In the genomic region with DNA sequence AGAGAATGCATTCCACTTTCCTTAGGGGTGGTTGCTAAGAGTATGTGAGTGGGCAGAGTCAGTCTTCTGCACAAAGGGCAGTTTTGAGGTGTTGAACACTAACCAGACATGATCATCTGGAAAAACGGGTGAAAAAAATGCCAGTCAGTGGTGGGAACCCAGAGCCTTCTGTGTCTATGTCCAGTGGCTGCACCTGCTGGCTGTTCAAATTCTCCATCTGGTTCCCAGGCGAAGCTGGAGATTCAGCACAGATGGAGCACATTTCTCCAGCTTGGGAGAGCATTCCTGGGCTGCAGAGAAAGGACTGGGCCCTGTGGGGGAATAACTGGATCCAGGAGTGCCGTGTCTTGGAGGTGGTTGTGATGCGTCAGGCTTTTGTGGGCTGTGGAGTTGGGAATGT, we compare ENCODE assay signal across 29 cellular contexts.
DNase-seq lines count a peak whose midpoint lies in the region; ATAC-seq and TF ChIP-seq lines count a peak whose summit lies in the region.
"Had no signal": no experiment of that assay in that cellular context is flagged by ENCODE, and none has a peak within 500 bp of the region (broad histone marks: within the 10 kb centered on the region; RNA-seq: fewer than 3 reads in every experiment).

No MANE protein-coding gene starts in this region.

- H3K27me3 ChIP-seq in Karpas-422 (ENCODE audit: low read length) (no peaks in the 10 kb centered on the region), hepatocyte (no peaks in the 10 kb centered on the region), mesenchymal stem cell (ENCODE audit: control insufficient read depth in 1 of 2, insufficient read depth in 1 of 2, low read length in 2 of 2) (no peaks in the 10 kb centered on the region)
- H3K27me3 ChIP-seq: ascending aorta, heart left ventricle, SJCRH30 had no signal

- H2BK120ac ChIP-seq in mesenchymal stem cell (ENCODE audit: low read depth, low read length), result no peak overlapping the region

- peaks cover 12% of the 10 kb centered on the region for H3K4me1 Mint-ChIP-seq in stimulated activated effector memory CD8-positive, alpha-beta T cell treated with anti-CD3 and anti-CD28 coated beads, Interleukin-12 subunit alpha, Interleukin-12 subunit beta, amount 100 ng/mL, for 72 hours

- H3K9me3 ChIP-seq in Karpas-422 (ENCODE audit: low read length), result no peaks in the 10 kb centered on the region
- no peaks in the 10 kb centered on the region for H3K9me3 ChIP-seq in hepatocyte (ENCODE audit: low read depth)
- no peaks in the 10 kb centered on the region for H3K9me3 ChIP-seq in mesenchymal stem cell (ENCODE audit: control insufficient read depth, low read length)
- H3K9me3 ChIP-seq: ascending aorta, Caco-2, heart left ventricle, SJCRH30 had no signal

- H3K79me1 ChIP-seq in mesenchymal stem cell (replicated peaks; ENCODE audit: low read length, poor library complexity, severe bottlenecking), result peaks cover 44% of the 10 kb centered on the region

- H3K9me2 ChIP-seq in Karpas-422 (replicated peaks; ENCODE audit: insufficient read depth, low read length) (no peaks in the 10 kb centered on the region), hepatocyte (replicated peaks; ENCODE audit: insufficient read depth) (no peaks in the 10 kb centered on the region)

- H2BK15ac ChIP-seq in mesenchymal stem cell (ENCODE audit: low read depth, poor library complexity, severe bottlenecking), result no peak overlapping the region

- H3K23ac ChIP-seq in mesenchymal stem cell (ENCODE audit: low read length in 2 of 2), result no peak overlapping the region

- H3K14ac ChIP-seq in mesenchymal stem cell (ENCODE audit: low read length in 2 of 2), result no peak overlapping the region

- no peak overlapping the region for H3K18ac ChIP-seq in mesenchymal stem cell (ENCODE audit: low read depth in 1 of 2, low read length in 2 of 2)

- peak overlapping the region; percentile 20 for H3K27ac Mint-ChIP-seq in stimulated activated effector memory CD8-positive, alpha-beta T cell treated with anti-CD3 and anti-CD28 coated beads, Interleukin-12 subunit alpha, Interleukin-12 subunit beta, amount 100 ng/mL, for 72 hours
- H3K27ac Mint-ChIP-seq: activated CD8-positive, alpha-beta T cell treated with anti-CD3 and anti-CD28 coated beads, Interleukin-2, amount 10 ng/mL, durations not matched to agents 7 days and 5 days; effector memory CD8-positive, alpha-beta T cell; HFFc6; T-cell had no signal

- H3K79me2 ChIP-seq in Karpas-422 (ENCODE audit: low read length) (peaks cover 93% of the 10 kb centered on the region), hepatocyte (peaks cover 91% of the 10 kb centered on the region)

- no peak overlapping the region for H2AFZ ChIP-seq in Karpas-422 (ENCODE audit: low read length)
- no peak overlapping the region for H2AFZ ChIP-seq in hepatocyte
- no peak overlapping the region for H2AFZ ChIP-seq in mesenchymal stem cell (ENCODE audit: low read depth, low read length)
- H2AFZ ChIP-seq: GM23338 had no signal

- H3K36me3 Mint-ChIP-seq in stimulated activated effector memory CD8-positive, alpha-beta T cell treated with anti-CD3 and anti-CD28 coated beads, Interleukin-12 subunit alpha, Interleukin-12 subunit beta, amount 100 ng/mL, for 72 hours, result no peaks in the 10 kb centered on the region
- H3K36me3 Mint-ChIP-seq: T-cell had no signal

- no peaks in the 10 kb centered on the region for H3K9me3 Mint-ChIP-seq in stimulated activated effector memory CD8-positive, alpha-beta T cell treated with anti-CD3 and anti-CD28 coated beads, Interleukin-12 subunit alpha, Interleukin-12 subunit beta, amount 100 ng/mL, for 72 hours
- H3K9me3 Mint-ChIP-seq: activated naive CD8-positive, alpha-beta T cell treated with anti-CD3 and anti-CD28 coated beads, Interleukin-2, amount 10 ng/mL, durations not matched to agents 7 days and 5 days; effector memory CD8-positive, alpha-beta T cell; GM23338; HFFc6; mesothelial cell of epicardium; naive thymus-derived CD8-positive, alpha-beta T cell; T-cell had no signal

- H3K36me3 ChIP-seq in Karpas-422 (ENCODE audit: insufficient read depth, low read length) (no peaks in the 10 kb centered on the region), hepatocyte (replicated peaks; ENCODE audit: insufficient read depth, low read depth) (no peaks in the 10 kb centered on the region), mesenchymal stem cell (ENCODE audit: control insufficient read depth in 1 of 2, insufficient read depth in 2 of 2, low read depth in 1 of 2, low read length in 2 of 2) (no peaks in the 10 kb centered on the region)
- H3K36me3 ChIP-seq: ascending aorta, heart left ventricle, SJCRH30, WERI-Rb-1 had no signal

- 87% methylated on average over 4 of the region's 4 CpGs for WGBS in hepatocyte (ENCODE audit: low lambda C conversion rate, missing lambda C conversion rate)
- 92% methylated on average over 4 of the region's 4 CpGs for WGBS in mesenchymal stem cell

- H3K9ac ChIP-seq in Karpas-422 (ENCODE audit: low read length) (no peak overlapping the region), mesenchymal stem cell (ENCODE audit: low read length) (no peak overlapping the region)

- H4K91ac ChIP-seq in mesenchymal stem cell (ENCODE audit: low read length), result no peak overlapping the region

- no peak overlapping the region for H2BK5ac ChIP-seq in mesenchymal stem cell (ENCODE audit: low read depth, low read length, poor library complexity, severe bottlenecking)

- DNase-seq in EH (ENCODE audit: low read depth) (peak; percentile 18), Karpas-422 (no peak), hepatocyte (ENCODE audit: low spot score) (no peak), mesenchymal stem cell (no peak), LoVo (ENCODE audit: low spot score) (no peak)
- DNase-seq in stimulated activated effector memory CD8-positive, alpha-beta T cell treated with anti-CD3 and anti-CD28 coated beads, Interleukin-12 subunit alpha, Interleukin-12 subunit beta, amount 100 ng/mL, for 72 hours (ENCODE audit: low spot score in 2 of 2), result no peak
- DNase-seq: activated CD4-positive, alpha-beta T cell treated with anti-CD3 and anti-CD28 coated beads for 4 hours; activated CD8-positive, alpha-beta T cell treated with anti-CD3 and anti-CD28 coated beads, Interleukin-2, amount 10 ng/mL, durations not matched to agents 7 days and 5 days; activated naive CD8-positive, alpha-beta T cell treated with anti-CD3 and anti-CD28 coated beads, Interleukin-2, amount 10 ng/mL, durations not matched to agents 7 days and 5 days; C1 segment of cervical spinal cord; cortex of kidney; DMS79 treated with DMSO at 0.1 percent for 48 hours; effector memory CD8-positive, alpha-beta T cell; heart left ventricle; HFFc6; naive thymus-derived CD8-positive, alpha-beta T cell; NCI-H1092 treated with DMSO at 0.1 percent for 48 hours; NCI-H1694 treated with DMSO at 0.1 percent for 48 hours; NCI-H446; occipital lobe; SJCRH30; stimulated activated naive CD8-positive, alpha-beta T cell treated with anti-CD3 and anti-CD28 coated beads, Interleukin-15, Interleukin-2, amounts not matched to agents 100 U/mL and 50 U/mL, for 24 hours; T-cell had no signal

- H4K8ac ChIP-seq in mesenchymal stem cell (ENCODE audit: low read length), result no peak overlapping the region

- peak overlapping the region; percentile 55 for H3K27ac ChIP-seq in Karpas-422 (ENCODE audit: low read length)
- H3K27ac ChIP-seq in hepatocyte, result peak overlapping the region; percentile 71
- no peak overlapping the region for H3K27ac ChIP-seq in mesenchymal stem cell (ENCODE audit: low read length, poor library complexity, severe bottlenecking)
- H3K27ac ChIP-seq: ascending aorta, SJCRH30, WERI-Rb-1 had no signal

- H3K4me3 Mint-ChIP-seq in stimulated activated effector memory CD8-positive, alpha-beta T cell treated with anti-CD3 and anti-CD28 coated beads, Interleukin-12 subunit alpha, Interleukin-12 subunit beta, amount 100 ng/mL, for 72 hours, result no peak overlapping the region
- H3K4me3 Mint-ChIP-seq: activated CD8-positive, alpha-beta T cell treated with anti-CD3 and anti-CD28 coated beads, Interleukin-2, amount 10 ng/mL, durations not matched to agents 7 days and 5 days; activated naive CD8-positive, alpha-beta T cell treated with anti-CD3 and anti-CD28 coated beads, Interleukin-2, amount 10 ng/mL, durations not matched to agents 7 days and 5 days; effector memory CD8-positive, alpha-beta T cell; GM23338; HFFc6; mesothelial cell of epicardium; naive thymus-derived CD8-positive, alpha-beta T cell; T-cell had no signal

- TF ChIP-seq CTCF in hepatocyte (IDR thresholded peaks at IDR 0.05; ENCODE audit: poor library complexity), result no peak

- H2AK5ac ChIP-seq in mesenchymal stem cell (ENCODE audit: low read length, severe bottlenecking), result no peak overlapping the region

- ATAC-seq in stimulated activated effector memory CD8-positive, alpha-beta T cell treated with anti-CD3 and anti-CD28 coated beads, Interleukin-12 subunit alpha, Interleukin-12 subunit beta, amount 100 ng/mL, for 72 hours, result no peak
- ATAC-seq in HG02970 (IDR thresholded peaks at IDR 0.05; ENCODE audit: low FRiP score, unreplicated experiment), result no peak
- ATAC-seq: activated CD8-positive, alpha-beta T cell treated with anti-CD3 and anti-CD28 coated beads, Interleukin-2, amount 10 ng/mL, durations not matched to agents 7 days and 5 days; effector memory CD8-positive, alpha-beta T cell; GM23338; naive thymus-derived CD8-positive, alpha-beta T cell; stimulated activated naive CD8-positive, alpha-beta T cell treated with anti-CD3 and anti-CD28 coated beads, Interleukin-15, Interleukin-2, amounts not matched to agents 100 U/mL and 50 U/mL, for 24 hours; T-cell had no signal

- H3K4ac ChIP-seq in mesenchymal stem cell (ENCODE audit: low read depth in 1 of 2, low read length in 2 of 2), result no peak overlapping the region

- H3K4me3 ChIP-seq in Karpas-422 (ENCODE audit: low read length) (no peak overlapping the region), hepatocyte (no peak overlapping the region), mesenchymal stem cell (ENCODE audit: insufficient read depth in 1 of 2, low read depth in 1 of 2, low read length in 2 of 2) (no peak overlapping the region)
- H3K4me3 ChIP-seq: ascending aorta, GM23338, heart left ventricle, SJCRH30 had no signal

- H4K20me1 ChIP-seq in Karpas-422 (ENCODE audit: insufficient read depth, low read depth, low read length) (no peaks in the 10 kb centered on the region), hepatocyte (ENCODE audit: insufficient read depth, poor library complexity, severe bottlenecking) (no peaks in the 10 kb centered on the region)

- H3K4me2 ChIP-seq in Karpas-422 (ENCODE audit: low read depth, low read length, poor library complexity, severe bottlenecking), result no peak overlapping the region
- H3K4me2 ChIP-seq in hepatocyte, result no peak overlapping the region
- no peak overlapping the region for H3K4me2 ChIP-seq in mesenchymal stem cell (ENCODE audit: low read length, poor library complexity, severe bottlenecking)
- H3K4me2 ChIP-seq: GM23338 had no signal

- H2BK12ac ChIP-seq in mesenchymal stem cell (ENCODE audit: low read length in 2 of 2), result no peak overlapping the region

- H3K4me1 ChIP-seq in Karpas-422 (ENCODE audit: low read length) (peaks cover 89% of the 10 kb centered on the region), hepatocyte (ENCODE audit: insufficient read depth) (peaks cover 24% of the 10 kb centered on the region), mesenchymal stem cell (ENCODE audit: control insufficient read depth, insufficient read depth, low read depth, low read length) (peaks cover 9% of the 10 kb centered on the region)
- H3K4me1 ChIP-seq: SJCRH30 had no signal
